22 cellular contexts compared by ENCODE assay signal in the genomic region with DNA sequence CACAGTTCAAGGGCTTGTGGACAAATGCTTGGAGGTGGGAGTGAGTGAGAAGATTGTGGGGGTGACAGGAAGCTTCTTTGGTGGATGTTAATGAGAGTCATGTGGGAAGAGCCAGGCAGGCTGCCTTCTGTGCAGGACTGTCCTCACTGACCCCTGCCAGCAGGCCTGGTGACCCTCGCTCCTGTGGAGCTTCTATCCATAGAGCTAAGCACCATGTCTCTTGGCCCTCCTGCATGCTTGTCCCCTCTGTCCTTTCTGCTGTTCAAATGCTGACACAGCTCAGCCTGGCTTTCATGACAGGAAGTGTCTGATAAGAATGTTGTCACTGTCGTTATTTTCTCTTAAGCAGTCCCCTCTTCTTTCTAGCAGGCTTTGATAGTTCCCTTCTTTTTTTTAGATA. TPM values are rescaled to one million over a fixed set of nuclear protein-coding genes. Genes with fewer than 3 reads are reported as not detected.
DNase-seq lines count a peak whose midpoint lies in the region; ATAC-seq, FAIRE-seq and TF ChIP-seq lines count a peak whose summit lies in the region.
"Had no signal": no experiment of that assay in that cellular context is flagged by ENCODE, and none has a peak within 500 bp of the region (broad histone marks: within the 10 kb centered on the region; RNA-seq: fewer than 3 reads in every experiment).

No MANE protein-coding gene starts in this region.

- no peak for FAIRE-seq in urothelium cell line (lab: Jason Lieb, UNC)
- FAIRE-seq: A204.1, D721Med had no signal

- 86 to 100% methylated on average over 1 of the region's 2 CpGs for WGBS in mesodermal cell (ENCODE audit: insufficient coverage in 2 of 2), 2 experiments

- no peak for ATAC-seq in GM23338
- ATAC-seq in GM21515 (IDR thresholded peaks at IDR 0.05; ENCODE audit: unreplicated experiment) = no peak
- ATAC-seq: PC-3 had no signal

- H3K36me3 ChIP-seq in cardiac muscle cell (peaks cover 48% of the 10 kb centered on the region), mesodermal cell (ENCODE audit: control insufficient read depth, insufficient read depth, low read length) (peaks cover 95% of the 10 kb centered on the region), GM23338 (ENCODE audit: insufficient read depth) (peaks cover 44% of the 10 kb centered on the region)

- H3K4me3 Mint-ChIP-seq in activated T-cell treated with anti-CD3 and anti-CD28 coated beads, Interleukin-2, amount 50 U/mL, for 24 hours = no peak overlapping the region
- no peak overlapping the region for H3K4me3 Mint-ChIP-seq in GM23338
- H3K4me3 Mint-ChIP-seq in endothelial cell (ENCODE audit: unreplicated experiment) = no peak overlapping the region
- H3K4me3 Mint-ChIP-seq: CD8-positive, alpha-beta memory T cell had no signal

- TF ChIP-seq CTCF in cardiac muscle cell (IDR thresholded peaks at IDR 0.05; ENCODE audit: low read depth, low read length) (no peak), GM23338 (conservative IDR thresholded peaks at IDR 0.05; ENCODE audit: low read depth in 2 of 2) (no peak), endothelial cell (IDR thresholded peaks at IDR 0.05; ENCODE audit: unreplicated experiment) (no peak)

- H3K4me3 ChIP-seq in cardiac muscle cell (no peak overlapping the region), mesodermal cell (ENCODE audit: extremely low read depth, insufficient read depth, low read length, poor library complexity, severe bottlenecking) (no peak overlapping the region), GM23338 (no peak overlapping the region)
- H3K4me3 ChIP-seq: BLaER1 treated with 17β-estradiol and CSF1 and Interleukin-3, amounts not matched to agents 10 nM and 100 nM had no signal

- peaks cover 30% of the 10 kb centered on the region for H3K4me1 ChIP-seq in cardiac muscle cell (ENCODE audit: low read depth)
- H3K4me1 ChIP-seq in mesodermal cell (ENCODE audit: control insufficient read depth, insufficient read depth, low read length, poor library complexity, severe bottlenecking) = peaks cover 4% of the 10 kb centered on the region
- H3K4me1 ChIP-seq in GM23338 (ENCODE audit: insufficient read depth) = no peaks in the 10 kb centered on the region

- H3K79me2 ChIP-seq in GM23338 (replicated peaks; ENCODE audit: insufficient read depth) = no peaks in the 10 kb centered on the region

- no peak for DNase-seq in activated T-cell treated with anti-CD3 and anti-CD28 coated beads, Interleukin-2, amount 50 U/mL, for 24 hours
- no peak for DNase-seq in activated T-cell treated with anti-CD3 and anti-CD28 coated beads, Interleukin-2, amount 50 U/mL, for 48 hours
- DNase-seq in cardiac muscle cell (ENCODE audit: low read depth in 1 of 2, low spot score in 1 of 2) (peak in 1 of 2 donors; percentile 38), GM23338 (ENCODE audit: low spot score) (no peak), endothelial cell (ENCODE audit: low spot score) (no peak), urothelium cell line (ENCODE audit: low spot score) (no peak)
- DNase-seq: CD8-positive, alpha-beta memory T cell; DMS79; HCEC 1CT; MV-4-11; NCI-H1417; NCI-H187 treated with DMSO at 0.1 percent for 48 hours; NCI-H345; NCI-H69; PC-3 had no signal

- H3K27me3 ChIP-seq in cardiac muscle cell = no peaks in the 10 kb centered on the region
- no peaks in the 10 kb centered on the region for H3K27me3 ChIP-seq in GM23338 (ENCODE audit: insufficient read depth)
- H3K27me3 ChIP-seq: BLaER1 treated with 17β-estradiol and CSF1 and Interleukin-3, amounts not matched to agents 10 nM and 100 nM had no signal

- H3K9me2 ChIP-seq in GM23338 (ENCODE audit: insufficient read depth) = no peaks in the 10 kb centered on the region

- H3K36me3 Mint-ChIP-seq in activated T-cell treated with anti-CD3 and anti-CD28 coated beads, Interleukin-2, amount 50 U/mL, for 24 hours (ENCODE audit: low read depth) = peaks cover 99% of the 10 kb centered on the region
- H3K36me3 Mint-ChIP-seq in GM23338 (ENCODE audit: low read depth) = peaks cover 93% of the 10 kb centered on the region
- peaks cover 61% of the 10 kb centered on the region for H3K36me3 Mint-ChIP-seq in endothelial cell (ENCODE audit: low read depth, unreplicated experiment)

- H3K9me3 Mint-ChIP-seq in activated T-cell treated with anti-CD3 and anti-CD28 coated beads, Interleukin-2, amount 50 U/mL, for 24 hours = no peaks in the 10 kb centered on the region
- H3K9me3 Mint-ChIP-seq in GM23338 (no peaks in the 10 kb centered on the region), endothelial cell (ENCODE audit: unreplicated experiment) (no peaks in the 10 kb centered on the region)
- H3K9me3 Mint-ChIP-seq: CD8-positive, alpha-beta memory T cell had no signal

- H3K4me2 ChIP-seq in GM23338 = no peak overlapping the region

- H3K27me3 Mint-ChIP-seq in activated T-cell treated with anti-CD3 and anti-CD28 coated beads, Interleukin-2, amount 50 U/mL, for 24 hours = no peaks in the 10 kb centered on the region
- H3K27me3 Mint-ChIP-seq in GM23338 (ENCODE audit: insufficient read depth, low read depth, poor library complexity) = peaks cover 7% of the 10 kb centered on the region
- peaks cover 8% of the 10 kb centered on the region for H3K27me3 Mint-ChIP-seq in endothelial cell (ENCODE audit: unreplicated experiment)
- H3K27me3 Mint-ChIP-seq: CD8-positive, alpha-beta memory T cell had no signal

- H3F3A ChIP-seq in GM23338 (replicated peaks; ENCODE audit: low read depth) = no peaks in the 10 kb centered on the region

- H3K4me1 Mint-ChIP-seq in activated T-cell treated with anti-CD3 and anti-CD28 coated beads, Interleukin-2, amount 50 U/mL, for 24 hours (ENCODE audit: low read depth) = no peaks in the 10 kb centered on the region
- H3K4me1 Mint-ChIP-seq in GM23338 (no peaks in the 10 kb centered on the region), endothelial cell (ENCODE audit: unreplicated experiment) (peaks cover 3% of the 10 kb centered on the region)
- H3K4me1 Mint-ChIP-seq: CD8-positive, alpha-beta memory T cell had no signal

- H2AFZ ChIP-seq in GM23338 = no peak overlapping the region

- no peaks in the 10 kb centered on the region; the same call in 1 of the 2 replicates for H4K20me1 ChIP-seq in GM23338 (replicated peaks; ENCODE audit: insufficient read depth)

- H3K9me3 ChIP-seq in cardiac muscle cell (ENCODE audit: low read depth) (no peaks in the 10 kb centered on the region), mesodermal cell (ENCODE audit: control insufficient read depth, low read length) (no peaks in the 10 kb centered on the region)
- H3K9me3 ChIP-seq: BLaER1 treated with 17β-estradiol and CSF1 and Interleukin-3, amounts not matched to agents 10 nM and 100 nM had no signal

- H3K27ac Mint-ChIP-seq in activated T-cell treated with anti-CD3 and anti-CD28 coated beads, Interleukin-2, amount 50 U/mL, for 24 hours = peak overlapping the region; percentile 50
- H3K27ac Mint-ChIP-seq in GM23338 (no peak overlapping the region), endothelial cell (ENCODE audit: unreplicated experiment) (no peak overlapping the region)

- H3K27ac ChIP-seq in cardiac muscle cell (peak overlapping the region; percentile 65), mesodermal cell (ENCODE audit: low read depth, low read length, severe bottlenecking) (peak overlapping the region; percentile 1), GM23338 (ENCODE audit: low read depth) (no peak overlapping the region)
- H3K27ac ChIP-seq: HL-60, RWPE1 had no signal

TF ChIP-seq in GM23338, 12 proteins besides CTCF, POLR2A, EP300 and RAD21:
- TF ChIP-seq NANOG (IDR thresholded peaks at IDR 0.05; ENCODE audit: borderline replicate concordance) (no peak), POLR2AphosphoS5 (IDR thresholded peaks at IDR 0.05; ENCODE audit: low read depth) (no peak), ZNF331 (CRISPR knock-in tag; IDR thresholded peaks at IDR 0.05; ENCODE audit: low read depth) (no peak)

RNA-seq across cellular contexts. Expression of gene NAT10, which starts 37.6 kb away (rescaled TPM):
- total RNA-seq in cardiac muscle cell (19.2 and 23.6 TPM in 2 replicates), endothelial cell (ENCODE audit: unreplicated experiment) (34.4 TPM)
- polyA plus RNA-seq in cardiac muscle cell (19.4 and 28.0 TPM in 2 replicates), GM23338 (2016; fragmentation: Nextera tagmentation; extraction: Ambion mirVana) (44.1 and 47.6 TPM in 2 replicates)
- 21.3 TPM for polyA plus RNA-seq in mesodermal cell (2013, experiment 1 of 2)
- polyA plus RNA-seq in mesodermal cell (2013, experiment 2 of 2) = 19.1 TPM
- 55.5 and 58.8 TPM in 2 replicates for total RNA-seq in GM23338 (2014; rRNA removed; shearing (Covaris generic))
